Comparison of ENCODE assay signal across 21 cellular contexts in genomic region chr14:48936881-48937280, GRCh38.
DNase-seq lines count a peak whose midpoint lies in the region; ATAC-seq, FAIRE-seq and TF ChIP-seq lines count a peak whose summit lies in the region.
"Had no signal": no experiment of that assay in that cellular context is flagged by ENCODE, and none has a peak within 500 bp of the region (broad histone marks: within the 10 kb centered on the region; RNA-seq: fewer than 3 reads in every experiment).

No MANE protein-coding gene starts in this region.

- TF ChIP-seq EP300 in SK-N-SH (IDR thresholded peaks at IDR 0.05; ENCODE audit: borderline replicate concordance in 1 of 2, low read depth in 1 of 2, low read length in 1 of 2) (no peak), neural cell (conservative IDR thresholded peaks at IDR 0.05; ENCODE audit: poor library complexity, severe bottlenecking) (no peak)

- no peaks in the 10 kb centered on the region for H3K79me2 ChIP-seq in SK-N-SH (ENCODE audit: insufficient read depth)
- H3K79me2 ChIP-seq in astrocyte (ENCODE audit: insufficient read depth, low read length), result no peaks in the 10 kb centered on the region
- no peaks in the 10 kb centered on the region for H3K79me2 ChIP-seq in neural cell (replicated peaks; ENCODE audit: insufficient read depth, low read length)

- H4K20me1 ChIP-seq in SK-N-SH (ENCODE audit: insufficient read depth) (no peaks in the 10 kb centered on the region), astrocyte (ENCODE audit: insufficient read depth, low read length) (no peaks in the 10 kb centered on the region), neural cell (ENCODE audit: insufficient read depth) (no peaks in the 10 kb centered on the region)

- H3K4me1 ChIP-seq in SK-N-SH (ENCODE audit: control insufficient read depth in 1 of 2, insufficient read depth in 2 of 2, low read depth in 1 of 2, low read length in 1 of 2) (peaks cover 0 to 4% of the 10 kb centered on the region in 2 experiments; a peak in 3 of 4 replicates), astrocyte (ENCODE audit: insufficient read depth, low read length) (peaks cover 16% of the 10 kb centered on the region)

- ATAC-seq in SK-N-SH treated with all-trans-retinoic acid at 6 μM for 48 hours, result no peak
- ATAC-seq in HG03135 (IDR thresholded peaks at IDR 0.05; ENCODE audit: unreplicated experiment), result no peak
- ATAC-seq: GM23338 had no signal

- H3K27me3 ChIP-seq in SK-N-SH (ENCODE audit: insufficient read depth), result no peaks in the 10 kb centered on the region
- no peaks in the 10 kb centered on the region for H3K27me3 ChIP-seq in astrocyte (ENCODE audit: insufficient read depth, low read length)
- H3K27me3 ChIP-seq in neural cell (ENCODE audit: insufficient read depth, low read depth, low read length), result no peaks in the 10 kb centered on the region

- H3K9ac ChIP-seq in SK-N-SH, result no peak overlapping the region; the same call in 1 of the 2 replicates
- peak overlapping the region; percentile 57 for H3K9ac ChIP-seq in astrocyte (ENCODE audit: low read length)
- no peak overlapping the region for H3K9ac ChIP-seq in neural cell (ENCODE audit: low read length)

- peak overlapping the region in 1 of 2 experiments; percentile 69; a peak in 3 of 4 replicates for H3K27ac ChIP-seq in SK-N-SH (ENCODE audit: low read depth in 2 of 2, low read length in 1 of 2)
- peak overlapping the region; percentile 75 for H3K27ac ChIP-seq in astrocyte (ENCODE audit: low read depth, low read length)
- peak overlapping the region; percentile 76 for H3K27ac ChIP-seq in neural cell (ENCODE audit: low read length)
- H3K27ac ChIP-seq: HL-60, PC-9 had no signal

- no peaks in the 10 kb centered on the region for H3K9me3 Mint-ChIP-seq in astrocyte (ENCODE audit: unreplicated experiment)
- H3K9me3 Mint-ChIP-seq: GM23338 had no signal

- H3K4me3 ChIP-seq in SK-N-SH (ENCODE audit: low read depth in 2 of 2, low read length in 1 of 2), result no peak overlapping the region
- peak overlapping the region; percentile 11 for H3K4me3 ChIP-seq in astrocyte (ENCODE audit: insufficient read depth, low read depth, low read length)
- H3K4me3 ChIP-seq in neural cell (ENCODE audit: low read length), result no peak overlapping the region
- H3K4me3 ChIP-seq: GM12878, GM23338, PC-9 had no signal

- peak overlapping the region; percentile 37; the same call in 1 of the 2 replicates for H3K4me2 ChIP-seq in SK-N-SH
- peak overlapping the region; percentile 48 for H3K4me2 ChIP-seq in astrocyte (ENCODE audit: low read length)
- no peak overlapping the region for H3K4me2 ChIP-seq in neural cell (ENCODE audit: low read length)
- H3K4me2 ChIP-seq: GM23338, PC-9 had no signal

- TF ChIP-seq CTCF in SK-N-SH (IDR thresholded peaks at IDR 0.05) (no peak), astrocyte (IDR thresholded peaks at IDR 0.05; ENCODE audit: insufficient read depth, low read depth, low read length) (no peak), neural cell (IDR thresholded peaks at IDR 0.05; ENCODE audit: poor library complexity, severe bottlenecking) (no peak)

- H3F3A ChIP-seq in SK-N-SH (replicated peaks; ENCODE audit: insufficient read depth) (no peaks in the 10 kb centered on the region), neural cell (ENCODE audit: insufficient read depth, low read length, poor library complexity, severe bottlenecking) (no peaks in the 10 kb centered on the region)

- H3K9me2 ChIP-seq in SK-N-SH (no peaks in the 10 kb centered on the region), neural cell (ENCODE audit: insufficient read depth, low read length) (no peaks in the 10 kb centered on the region)

- no peaks in the 10 kb centered on the region for H3K9me3 ChIP-seq in SK-N-SH
- H3K9me3 ChIP-seq in astrocyte (ENCODE audit: insufficient read depth, low read depth, low read length), result no peaks in the 10 kb centered on the region
- no peaks in the 10 kb centered on the region for H3K9me3 ChIP-seq in neural cell (ENCODE audit: low read length)

- H3K36me3 ChIP-seq in SK-N-SH (replicated peaks in 1 of 2; ENCODE audit: control insufficient read depth in 1 of 2, insufficient read depth in 2 of 2, low read length in 1 of 2) (no peaks in the 10 kb centered on the region), astrocyte (ENCODE audit: insufficient read depth, low read length) (no peaks in the 10 kb centered on the region), neural cell (ENCODE audit: insufficient read depth, low read length) (no peaks in the 10 kb centered on the region)

- H3K36me3 Mint-ChIP-seq in astrocyte (ENCODE audit: low read depth, unreplicated experiment), result no peaks in the 10 kb centered on the region
- H3K36me3 Mint-ChIP-seq: CD14-positive monocyte had no signal

- H2AFZ ChIP-seq in SK-N-SH (ENCODE audit: low read depth), result no peak overlapping the region
- H2AFZ ChIP-seq in astrocyte (ENCODE audit: low read depth, low read length), result no peak overlapping the region
- H2AFZ ChIP-seq in neural cell (ENCODE audit: low read depth, low read length), result peak overlapping the region; percentile 35
- H2AFZ ChIP-seq: GM23338, PC-9 had no signal

- DNase-seq in SK-N-SH (no peak), astrocyte (ENCODE audit: low read depth) (peak; percentile 53), midbrain (lab: John Stamatoyannopoulos, UW) (no peak), UCSD-AML1 (lab: John Stamatoyannopoulos, UW; ENCODE audit: unreplicated experiment) (no peak)
- no peak for DNase-seq in stimulated activated CD4-positive, alpha-beta T cell treated with anti-CD3 and anti-CD28 coated beads, Interleukin-1b, Interleukin-23, amount 100 ng/mL, for 48 hours
- DNase-seq: 8988T, KBM-7, NCI-H1092, NCI-H1694, NCI-H2107, NCI-H226, NCI-H748 treated with DMSO at 0.1 percent for 48 hours, PC-9 had no signal

- CTCF ChIA-PET in SK-N-SH (lab: Yijun Ruan, JAX), result interaction anchor here (0.6 kb wide), 1 partner anchor 562 kb away, joined by 3 read pairs; no protein-coding TSS in a partner anchor

- H3K27ac Mint-ChIP-seq in astrocyte (ENCODE audit: unreplicated experiment), result peak overlapping the region; percentile 63
- H3K27ac Mint-ChIP-seq: CD14-positive monocyte, GM23338 had no signal

- no peak for FAIRE-seq in astrocyte (lab: Jason Lieb, UNC)
- FAIRE-seq: GM12878, GM19239 had no signal

- TF ChIP-seq RAD21 in SK-N-SH (IDR thresholded peaks at IDR 0.05; ENCODE audit: low read length) (no peak), neural cell (conservative IDR thresholded peaks at IDR 0.05) (no peak)

- H3K4me3 Mint-ChIP-seq in astrocyte (ENCODE audit: unreplicated experiment), result no peak overlapping the region
- H3K4me3 Mint-ChIP-seq: CD14-positive monocyte, GM23338 had no signal

- H3K4me1 Mint-ChIP-seq in astrocyte (ENCODE audit: low read depth, unreplicated experiment), result peaks cover 14% of the 10 kb centered on the region
- H3K4me1 Mint-ChIP-seq: CD14-positive monocyte, GM23338 had no signal

- no peaks in the 10 kb centered on the region for H3K27me3 Mint-ChIP-seq in astrocyte (ENCODE audit: low read depth, unreplicated experiment)

- POLR2A ChIA-PET in SK-N-SH (lab: Yijun Ruan, JAX), result no interaction called here

TF ChIP-seq in SK-N-SH, 30 proteins besides CTCF, POLR2A, EP300 and RAD21 (continues in another document):
- TF ChIP-seq ZBTB33 (IDR thresholded peaks at IDR 0.05; ENCODE audit: borderline replicate concordance, low read depth), result no peak

TF ChIP-seq in SK-N-SH treated with all-trans-retinoic acid at 6 μM for 48 hours, 23 proteins besides CTCF, POLR2A, EP300 and RAD21 (continues in another document):
- TF ChIP-seq SNAI2 (CRISPR knock-in tag; IDR thresholded peaks at IDR 0.05) (no peak), ZFP3 (CRISPR knock-in tag; IDR thresholded peaks at IDR 0.05) (no peak), GLIS3 (CRISPR knock-in tag; IDR thresholded peaks at IDR 0.05) (no peak), BACH2 (CRISPR knock-in tag; IDR thresholded peaks at IDR 0.05; ENCODE audit: borderline replicate concordance) (no peak), ZNF70 (CRISPR knock-in tag; IDR thresholded peaks at IDR 0.05) (no peak), ZNF565 (CRISPR knock-in tag; conservative IDR thresholded peaks at IDR 0.05; ENCODE audit: low read depth) (no peak), CSDC2 (CRISPR knock-in tag; IDR thresholded peaks at IDR 0.05) (no peak), TCF4 (CRISPR knock-in tag; IDR thresholded peaks at IDR 0.05; ENCODE audit: borderline replicate concordance) (no peak), ISL1 (CRISPR knock-in tag; IDR thresholded peaks at IDR 0.05) (no peak), OSR1 (CRISPR knock-in tag; IDR thresholded peaks at IDR 0.05) (no peak), ZNF8 (CRISPR knock-in tag; IDR thresholded peaks at IDR 0.05) (no peak)

TF ChIP-seq in neural cell, 6 proteins besides CTCF, POLR2A, EP300 and RAD21:
- TF ChIP-seq EZH2 (IDR thresholded peaks at IDR 0.05; ENCODE audit: borderline replicate concordance, insufficient read depth, low read length, poor library complexity, severe bottlenecking) (no peak), MXI1 (conservative IDR thresholded peaks at IDR 0.05; ENCODE audit: poor library complexity, severe bottlenecking) (no peak), TAF1 (IDR thresholded peaks at IDR 0.05; ENCODE audit: low read depth) (no peak), POLR2AphosphoS5 (IDR thresholded peaks at IDR 0.05) (no peak), SMC3 (conservative IDR thresholded peaks at IDR 0.05; ENCODE audit: poor library complexity) (no peak)
- TF ChIP-seq, protein P1, sequence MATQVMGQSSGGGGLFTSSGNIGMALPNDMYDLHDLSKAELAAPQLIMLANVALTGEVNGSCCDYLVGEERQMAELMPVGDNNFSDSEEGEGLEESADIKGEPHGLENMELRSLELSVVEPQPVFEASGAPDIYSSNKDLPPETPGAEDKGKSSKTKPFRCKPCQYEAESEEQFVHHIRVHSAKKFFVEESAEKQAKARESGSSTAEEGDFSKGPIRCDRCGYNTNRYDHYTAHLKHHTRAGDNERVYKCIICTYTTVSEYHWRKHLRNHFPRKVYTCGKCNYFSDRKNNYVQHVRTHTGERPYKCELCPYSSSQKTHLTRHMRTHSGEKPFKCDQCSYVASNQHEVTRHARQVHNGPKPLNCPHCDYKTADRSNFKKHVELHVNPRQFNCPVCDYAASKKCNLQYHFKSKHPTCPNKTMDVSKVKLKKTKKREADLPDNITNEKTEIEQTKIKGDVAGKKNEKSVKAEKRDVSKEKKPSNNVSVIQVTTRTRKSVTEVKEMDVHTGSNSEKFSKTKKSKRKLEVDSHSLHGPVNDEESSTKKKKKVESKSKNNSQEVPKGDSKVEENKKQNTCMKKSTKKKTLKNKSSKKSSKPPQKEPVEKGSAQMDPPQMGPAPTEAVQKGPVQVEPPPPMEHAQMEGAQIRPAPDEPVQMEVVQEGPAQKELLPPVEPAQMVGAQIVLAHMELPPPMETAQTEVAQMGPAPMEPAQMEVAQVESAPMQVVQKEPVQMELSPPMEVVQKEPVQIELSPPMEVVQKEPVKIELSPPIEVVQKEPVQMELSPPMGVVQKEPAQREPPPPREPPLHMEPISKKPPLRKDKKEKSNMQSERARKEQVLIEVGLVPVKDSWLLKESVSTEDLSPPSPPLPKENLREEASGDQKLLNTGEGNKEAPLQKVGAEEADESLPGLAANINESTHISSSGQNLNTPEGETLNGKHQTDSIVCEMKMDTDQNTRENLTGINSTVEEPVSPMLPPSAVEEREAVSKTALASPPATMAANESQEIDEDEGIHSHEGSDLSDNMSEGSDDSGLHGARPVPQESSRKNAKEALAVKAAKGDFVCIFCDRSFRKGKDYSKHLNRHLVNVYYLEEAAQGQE (IDR thresholded peaks at IDR 0.05; ENCODE audit: borderline replicate concordance), result no peak
TF ChIP-seq in neural cell: peak in this region for 0.
